ENCODE assay signal across 17 cellular contexts in the genomic region with DNA sequence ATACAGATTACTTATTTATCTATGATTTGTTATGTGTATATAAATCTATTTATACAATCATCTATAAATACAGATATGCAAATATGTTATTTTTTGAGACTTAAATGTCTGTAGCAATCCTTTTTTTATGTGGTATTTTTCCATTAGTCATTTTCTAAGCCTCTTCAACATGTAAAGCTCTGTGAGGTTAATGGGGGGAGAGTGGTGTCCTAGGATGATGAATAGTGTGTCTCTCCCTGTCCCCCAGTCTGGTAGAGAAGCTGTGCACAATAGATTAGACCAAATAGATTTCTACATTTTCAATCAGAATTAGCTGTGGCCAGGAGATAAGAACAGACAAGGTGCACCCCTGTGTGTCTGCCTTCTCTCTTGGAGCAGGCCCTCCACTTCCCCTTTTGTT.
DNase-seq lines count a peak whose midpoint lies in the region; ATAC-seq, FAIRE-seq and TF ChIP-seq lines count a peak whose summit lies in the region.
"Had no signal": no experiment of that assay in that cellular context is flagged by ENCODE, and none has a peak within 500 bp of the region (broad histone marks: within the 10 kb centered on the region; RNA-seq: fewer than 3 reads in every experiment).

No MANE protein-coding gene starts in this region.

- no peaks in the 10 kb centered on the region for H3K27me3 ChIP-seq in OCI-LY3 (ENCODE audit: low read depth, low read length)
- H3K27me3 ChIP-seq in pancreas: no peaks in the 10 kb centered on the region
- no peaks in the 10 kb centered on the region for H3K27me3 ChIP-seq in ovary
- H3K27me3 ChIP-seq: BLaER1, SJCRH30 had no signal

- ATAC-seq in activated B cell treated with CpG ODN at 0.5 μM for 24 hours (ENCODE audit: low read depth): no peak
- no peak for ATAC-seq in pancreas

- CTCF ChIA-PET in activated B cell treated with CpG ODN at 0.5 μM for 24 hours (lab: Charles Lee): interaction anchor here (0.8 kb wide), 1 partner anchor 347 kb away, joined by 3 read pairs; no protein-coding TSS in a partner anchor
- CTCF ChIA-PET in OCI-LY7 (lab: Charles Lee; ENCODE audit: unreplicated experiment): no interaction called here

- no peaks in the 10 kb centered on the region for H3K9me2 ChIP-seq in OCI-LY7 (ENCODE audit: insufficient read depth, low read length)

- peaks cover 34% of the 10 kb centered on the region for H3K36me3 Mint-ChIP-seq in activated B cell treated with CpG ODN at 0.5 μM for 24 hours (ENCODE audit: low read depth)

- POLR2A ChIA-PET in activated B cell treated with CpG ODN at 0.5 μM for 24 hours (lab: Charles Lee) (interaction anchor here (0.6 to 0.7 kb wide), 2 partner anchors 50 to 74 kb away, joined by 3 to 5 read pairs; no protein-coding TSS in a partner anchor), OCI-LY7 (lab: Charles Lee) (interaction anchor here (0.7 to 1.3 kb wide), 2 partner anchors 43 to 213 kb away, joined by 3 read pairs; no protein-coding TSS in a partner anchor)

- H3K9me3 ChIP-seq in OCI-LY3 (ENCODE audit: insufficient read depth, low read length): no peaks in the 10 kb centered on the region
- no peaks in the 10 kb centered on the region for H3K9me3 ChIP-seq in pancreas
- H3K9me3 ChIP-seq in ovary: no peaks in the 10 kb centered on the region
- peaks cover 10% of the 10 kb centered on the region; the same call in 1 of the 2 replicates for H3K9me3 ChIP-seq in OCI-LY7 (ENCODE audit: low read length)
- H3K9me3 ChIP-seq: SJCRH30 had no signal

- H3K27me3 Mint-ChIP-seq in activated B cell treated with CpG ODN at 0.5 μM for 24 hours: no peaks in the 10 kb centered on the region
- H3K27me3 Mint-ChIP-seq: IgD-negative memory B cell had no signal

- intact Hi-C loops in activated B cell treated with CpG ODN at 0.5 μM for 24 hours (cut with micrococcal nuclease) (loop anchor here (2.0 kb wide), 1 partner anchor 23 kb away; no protein-coding TSS in a partner anchor), pancreas (cut with DNase I) (no loop called here), ovary (cut with DNase I) (no loop called here), OCI-LY7 (cut with micrococcal nuclease; ENCODE audit: unreplicated experiment) (no loop called here)

- TF ChIP-seq EP300 in ovary (IDR thresholded peaks at IDR 0.05): no peak

- peak; percentile 5 for FAIRE-seq in pancreas (lab: Jason Lieb, UNC)

- H3K9ac ChIP-seq in OCI-LY3 (ENCODE audit: low read length): no peak overlapping the region
- H3K9ac ChIP-seq: BLaER1 had no signal

- H3K79me2 ChIP-seq in OCI-LY3 (ENCODE audit: low read length) (no peaks in the 10 kb centered on the region), OCI-LY7 (ENCODE audit: insufficient read depth, low read depth, low read length) (no peaks in the 10 kb centered on the region)

- H3K4me1 Mint-ChIP-seq in activated B cell treated with CpG ODN at 0.5 μM for 24 hours: peaks cover 22% of the 10 kb centered on the region

- no peak overlapping the region for H3K4me3 Mint-ChIP-seq in activated B cell treated with CpG ODN at 0.5 μM for 24 hours
- H3K4me3 Mint-ChIP-seq: IgD-negative memory B cell had no signal

- BruUV-seq in OCI-LY7 (replicated peaks; lab: Mats Ljungman, UMichigan): no TSS peak

- DNase-seq in NOMO-1 treated with DMSO at 0.1 percent for 48 hours (lab: John Stamatoyannopoulos, UW; ENCODE audit: unreplicated experiment) (peak; percentile 8), NOMO-1 treated with dmso at 0.1 percent for 144 hours (lab: John Stamatoyannopoulos, UW; ENCODE audit: unreplicated experiment) (no peak), activated B cell treated with CpG ODN at 0.5 μM for 24 hours (no peak), pancreas (no peak), NCI-H2171 (lab: John Stamatoyannopoulos, UW) (no peak), ovary (no peak), OCI-LY7 (ENCODE audit: low spot score) (no peak)
- DNase-seq: 8988T; HCEC 1CT; NCI-H1048; NCI-H2107; NCI-H69; NK-92 treated with Interleukin-12 subunit alpha and Interleukin-12 subunit beta, amount 100 ng/mL, for 24 hours; SJCRH30 had no signal

- H2AFZ ChIP-seq in OCI-LY3 (ENCODE audit: low read depth, low read length): no peak overlapping the region
- no peak overlapping the region for H2AFZ ChIP-seq in OCI-LY7 (ENCODE audit: low read length)

- peaks cover 33% of the 10 kb centered on the region for H3K4me1 ChIP-seq in OCI-LY3 (ENCODE audit: low read length)
- no peaks in the 10 kb centered on the region for H3K4me1 ChIP-seq in pancreas
- peaks cover 3% of the 10 kb centered on the region for H3K4me1 ChIP-seq in ovary (ENCODE audit: insufficient read depth)
- peaks cover 12% of the 10 kb centered on the region for H3K4me1 ChIP-seq in OCI-LY7 (ENCODE audit: insufficient read depth, low read length, poor library complexity, severe bottlenecking)
- H3K4me1 ChIP-seq: BLaER1, SJCRH30 had no signal

- TF ChIP-seq CTCF in OCI-LY3 (IDR thresholded peaks at IDR 0.05; ENCODE audit: low read depth, low read length) (no peak), activated B cell treated with CpG ODN at 0.5 μM for 24 hours (IDR thresholded peaks at IDR 0.05) (no peak), pancreas (IDR thresholded peaks at IDR 0.05) (no peak), ovary (IDR thresholded peaks at IDR 0.05) (no peak), OCI-LY7 (conservative IDR thresholded peaks at IDR 0.05; ENCODE audit: low read length) (no peak)

- H4K20me1 ChIP-seq in OCI-LY3 (ENCODE audit: insufficient read depth, low read length) (no peaks in the 10 kb centered on the region), OCI-LY7 (ENCODE audit: insufficient read depth, low read length) (no peaks in the 10 kb centered on the region)
- H4K20me1 ChIP-seq: BLaER1 had no signal

- H3K27ac Mint-ChIP-seq in activated B cell treated with CpG ODN at 0.5 μM for 24 hours: peak overlapping the region; percentile 59
- H3K27ac Mint-ChIP-seq: IgD-negative memory B cell had no signal

- H3K27ac ChIP-seq in OCI-LY3 (ENCODE audit: low read length) (peak overlapping the region; percentile 86; the same call in 1 of the 2 replicates), pancreas (no peak overlapping the region), ovary (no peak overlapping the region), OCI-LY7 (ENCODE audit: low read depth, low read length, poor library complexity, severe bottlenecking) (no peak overlapping the region)
- H3K27ac ChIP-seq: BLaER1, SJCRH30 had no signal

- no peak for TF ChIP-seq POLR2A in ovary (IDR thresholded peaks at IDR 0.05)

- H3K9me3 Mint-ChIP-seq in activated B cell treated with CpG ODN at 0.5 μM for 24 hours: peaks cover 9% of the 10 kb centered on the region

- H3K36me3 ChIP-seq in OCI-LY3 (replicated peaks; ENCODE audit: low read depth, low read length) (peaks cover 3% of the 10 kb centered on the region), pancreas (peaks cover 0 to 20% (median 0%) of the 10 kb centered on the region in 3 donors), ovary (no peaks in the 10 kb centered on the region), OCI-LY7 (ENCODE audit: insufficient read depth, low read length) (peaks cover 21% of the 10 kb centered on the region)
- H3K36me3 ChIP-seq: SJCRH30 had no signal

- H3K4me2 ChIP-seq in OCI-LY3 (ENCODE audit: low read length) (no peak overlapping the region; the same call in 1 of the 2 replicates), OCI-LY7 (ENCODE audit: low read length) (no peak overlapping the region)
- H3K4me2 ChIP-seq: BLaER1 had no signal

- H3K4me3 ChIP-seq in OCI-LY3 (ENCODE audit: low read length) (no peak overlapping the region), pancreas (no peak overlapping the region), ovary (no peak overlapping the region), OCI-LY7 (ENCODE audit: low read depth, low read length, poor library complexity, severe bottlenecking) (no peak overlapping the region)
- H3K4me3 ChIP-seq: BLaER1, SJCRH30 had no signal
